Comparison of ENCODE assay signal across 18 cellular contexts in the genomic region with DNA sequence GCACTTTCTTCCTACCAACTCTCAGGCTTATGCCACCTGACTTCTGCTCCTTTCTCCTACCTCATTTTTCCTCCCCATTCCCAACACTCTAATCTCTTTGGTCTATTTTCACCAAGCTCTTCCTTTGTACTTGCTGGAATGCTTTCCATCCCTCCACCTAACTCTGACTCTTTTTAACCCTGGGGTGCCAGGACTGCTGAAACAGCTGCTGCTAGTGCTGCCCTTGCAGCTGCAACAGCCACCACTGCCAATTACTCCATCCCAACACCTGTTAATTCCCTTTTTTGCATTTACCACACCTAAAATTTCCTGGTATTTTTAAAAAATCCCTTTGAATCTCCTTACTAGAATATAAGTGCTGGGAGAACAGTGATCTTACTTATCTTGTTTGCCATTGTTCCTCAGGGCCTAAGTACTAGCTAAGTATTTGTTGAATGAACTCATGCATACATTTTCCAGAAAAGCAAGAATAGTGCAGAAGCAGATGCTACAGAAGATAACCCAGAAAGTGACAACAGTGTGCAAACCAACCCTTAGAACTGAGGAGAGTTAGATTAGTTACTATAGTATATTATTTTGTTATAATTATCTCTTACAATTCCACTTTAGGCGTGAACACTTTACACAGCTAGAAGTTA.
"Had no signal": no experiment of that assay in that cellular context is flagged by ENCODE, and none has a peak within 500 bp of the region (broad histone marks: within the 10 kb centered on the region; RNA-seq: fewer than 3 reads in every experiment).

No MANE protein-coding gene starts in this region.

- H3K36me3 ChIP-seq: left lung had no signal

- H3K27ac ChIP-seq: body of pancreas, dorsolateral prefrontal cortex, epithelial cell of prostate, left lung had no signal

- H3K4me3 ChIP-seq: body of pancreas, dorsolateral prefrontal cortex, left lung, sigmoid colon had no signal

- H3K27me3 ChIP-seq: body of pancreas, dorsolateral prefrontal cortex, left lung, sigmoid colon had no signal

- H3K4me1 ChIP-seq: left lung had no signal

- H3K9me3 ChIP-seq: body of pancreas, left lung, sigmoid colon had no signal

- DNase-seq: activated CD4-positive, alpha-beta T cell treated with anti-CD3 and anti-CD28 coated beads, Interleukin-2, amount 50 U/mL, for 1 hour; activated naive CD8-positive, alpha-beta T cell treated with anti-CD3 and anti-CD28 coated beads, Interleukin-2, amount 10 ng/mL, durations not matched to agents 7 days and 5 days; amygdala; body of pancreas; central memory CD4-positive, alpha-beta T cell; dorsolateral prefrontal cortex; endodermal cell; foreskin melanocyte; glutamatergic neuron; hypothalamus; left lung; mesendoderm; naive thymus-derived CD8-positive, alpha-beta T cell; nucleus accumbens; sigmoid colon; stimulated activated naive B cell treated with anti-CD40 and anti-IgM and Interleukin-4, amounts not matched to agents 10 μg/mL and 1 μg/mL and 100 μg/mL, for 72 hours; T1000 had no signal
